ENCODE assay signal across 15 cellular contexts in the genomic region with DNA sequence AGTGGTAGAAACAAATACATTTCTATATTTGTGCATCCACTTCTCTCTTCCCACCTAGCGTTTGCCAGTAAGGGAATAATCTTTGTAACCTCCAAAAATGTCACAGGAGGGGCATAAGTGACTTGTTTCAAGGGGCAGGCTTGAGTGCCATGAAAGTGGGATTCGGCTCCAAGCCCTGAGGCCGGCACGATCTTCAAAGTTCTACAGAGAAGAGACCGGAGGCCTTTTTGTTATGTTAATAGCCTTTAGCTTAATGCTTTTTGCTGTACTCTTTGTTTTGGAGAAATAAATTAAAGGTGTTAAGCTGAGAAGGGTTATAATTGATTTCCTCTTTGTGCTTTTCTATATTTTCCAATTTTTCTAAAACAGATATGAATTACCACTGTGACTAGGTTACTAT.
"Had no signal": no experiment of that assay in that cellular context is flagged by ENCODE, and none has a peak within 500 bp of the region (broad histone marks: within the 10 kb centered on the region; RNA-seq: fewer than 3 reads in every experiment).

No MANE protein-coding gene starts in this region.

- H3K4me1 ChIP-seq: right atrium auricular region, thyroid gland had no signal

- H3K4me3 Mint-ChIP-seq: naive thymus-derived CD8-positive, alpha-beta T cell; type B pancreatic cell had no signal

- ATAC-seq: naive thymus-derived CD8-positive, alpha-beta T cell had no signal

- H3K27me3 ChIP-seq: esophagus squamous epithelium, right atrium auricular region, stomach, thyroid gland had no signal

- H3K27ac Mint-ChIP-seq: type B pancreatic cell had no signal

- H3K36me3 Mint-ChIP-seq: naive thymus-derived CD8-positive, alpha-beta T cell; type B pancreatic cell had no signal

- H3K27ac ChIP-seq: dorsolateral prefrontal cortex, right atrium auricular region, thyroid gland had no signal

- H3K9me3 Mint-ChIP-seq: naive thymus-derived CD8-positive, alpha-beta T cell had no signal

- H3K4me3 ChIP-seq: dorsolateral prefrontal cortex, esophagus squamous epithelium, right atrium auricular region, stomach, thyroid gland had no signal

- H3K36me3 ChIP-seq: esophagus squamous epithelium, right atrium auricular region, stomach, thyroid gland had no signal

- FAIRE-seq: small intestine, urothelium cell line had no signal

- H3K9me3 ChIP-seq: esophagus squamous epithelium, right atrium auricular region, stomach, thyroid gland had no signal

- DNase-seq: cortex of kidney; dorsolateral prefrontal cortex; effector CD8-positive, alpha-beta T cell; esophagus squamous epithelium; foreskin fibroblast; naive thymus-derived CD8-positive, alpha-beta T cell; posterior cingulate gyrus; small intestine; stimulated activated CD4-positive, alpha-beta T cell treated with anti-CD3 and anti-CD28 coated beads, Interleukin-12 subunit alpha, Interleukin-12 subunit beta, amount 100 ng/mL, for 4 hours; stimulated activated naive CD4-positive, alpha-beta T cell; stomach; thyroid gland had no signal
